Comparison of ENCODE assay signal across 10 cellular contexts in genomic region chr12:6952121-6952859, GRCh38. TPM values are rescaled to one million over a fixed set of nuclear protein-coding genes. Genes with fewer than 3 reads are reported as not detected.
DNase-seq lines count a peak whose midpoint lies in the region; ATAC-seq and TF ChIP-seq lines count a peak whose summit lies in the region.
"Had no signal": no experiment of that assay in that cellular context is flagged by ENCODE, and none has a peak within 500 bp of the region (broad histone marks: within the 10 kb centered on the region; RNA-seq: fewer than 3 reads in every experiment).

No MANE protein-coding gene starts in this region.

- H3K36me3 ChIP-seq in mesendoderm (ENCODE audit: control insufficient read depth, insufficient read depth, low read length) (no peaks in the 10 kb centered on the region), vagina (no peaks in the 10 kb centered on the region)

- no peaks in the 10 kb centered on the region for H3K9me3 Mint-ChIP-seq in activated naive CD8-positive, alpha-beta T cell (ENCODE audit: low read depth)
- H3K9me3 Mint-ChIP-seq in mesothelial cell of epicardium, result no peaks in the 10 kb centered on the region
- H3K9me3 Mint-ChIP-seq: brain had no signal

- H3K27ac ChIP-seq in mesendoderm (ENCODE audit: low read depth, low read length) (no peak overlapping the region), vagina (peak overlapping the region; percentile 30)

- H3K4me3 Mint-ChIP-seq in activated naive CD8-positive, alpha-beta T cell, result peak overlapping the region; percentile 97
- no peak overlapping the region for H3K4me3 Mint-ChIP-seq in mesothelial cell of epicardium
- H3K4me3 Mint-ChIP-seq: brain had no signal

- no peak overlapping the region for H4K8ac ChIP-seq in mesendoderm (ENCODE audit: low read depth, low read length)

- H3K4me1 ChIP-seq in mesendoderm (ENCODE audit: control insufficient read depth, low read depth, low read length) (no peaks in the 10 kb centered on the region), vagina (peaks cover 9% of the 10 kb centered on the region)

- no peaks in the 10 kb centered on the region for H3K79me1 ChIP-seq in mesendoderm (ENCODE audit: low read length)

- H3K36me3 Mint-ChIP-seq in activated naive CD8-positive, alpha-beta T cell, result peaks cover 19% of the 10 kb centered on the region
- H3K36me3 Mint-ChIP-seq in mesothelial cell of epicardium, result no peaks in the 10 kb centered on the region
- H3K36me3 Mint-ChIP-seq: brain had no signal

- H3K4me3 ChIP-seq in mesendoderm (ENCODE audit: low read length) (no peak overlapping the region), vagina (peak overlapping the region; percentile 26 to 37)

- intact Hi-C loops in Right ventricle myocardium superior (cut with DNase I), result no loop called here
- intact Hi-C loops in left ventricle myocardium superior (cut with micrococcal nuclease), result loop anchor here (10.0 kb wide), 1 partner anchor 153 kb away; the partner anchor contains the start of gene C1RL
- intact Hi-C loops in vagina (cut with DNase I), result no loop called here

- peak overlapping the region; percentile 59 for H3K56ac ChIP-seq in mesendoderm (ENCODE audit: low read length)

- H3K4me1 Mint-ChIP-seq in activated naive CD8-positive, alpha-beta T cell (ENCODE audit: low read depth), result peaks cover 70% of the 10 kb centered on the region
- H3K4me1 Mint-ChIP-seq in mesothelial cell of epicardium, result no peaks in the 10 kb centered on the region
- H3K4me1 Mint-ChIP-seq: brain had no signal

- H2BK5ac ChIP-seq in mesendoderm (ENCODE audit: low read length), result no peak overlapping the region

- TF ChIP-seq CTCF in vagina (IDR thresholded peaks at IDR 0.05), result no peak
- no peak for TF ChIP-seq CTCF in mesothelial cell of epicardium (IDR thresholded peaks at IDR 0.05; ENCODE audit: unreplicated experiment)

- no CpG with 5 or more reads among the region's 22 CpGs for WGBS in mesendoderm (ENCODE audit: extremely low coverage, insufficient coverage, low lambda C conversion rate)

- H4K5ac ChIP-seq in mesendoderm (ENCODE audit: low read length), result no peak overlapping the region

- no peak overlapping the region for H2BK120ac ChIP-seq in mesendoderm (ENCODE audit: low read depth, low read length)

- no peak overlapping the region for H3K4me2 ChIP-seq in mesendoderm (ENCODE audit: low read length)

- no peak overlapping the region for H2AK5ac ChIP-seq in mesendoderm (ENCODE audit: low read length)

- DNase-seq in Right ventricle myocardium superior (peak; percentile 26), left ventricle myocardium superior (no peak), mesendoderm (no peak), vagina (ENCODE audit: extremely low spot score in 2 of 2) (no peak), RPMI8226 (no peak), mesothelial cell of epicardium (ENCODE audit: low spot score in 2 of 2, unreplicated experiment in 2 of 2) (no peak), NK-92 (lab: John Stamatoyannopoulos, UW; ENCODE audit: unreplicated experiment) (no peak)

- H3K79me2 ChIP-seq in mesendoderm (ENCODE audit: control insufficient read depth, insufficient read depth, low read length), result no peaks in the 10 kb centered on the region

- no peak overlapping the region for H3K23ac ChIP-seq in mesendoderm (ENCODE audit: low read length)

- H3K9ac ChIP-seq in mesendoderm (ENCODE audit: low read length), result no peak overlapping the region

- no peak overlapping the region for H3K18ac ChIP-seq in mesendoderm (ENCODE audit: low read length)

- ATAC-seq in Right ventricle myocardium superior (ENCODE audit: poor library complexity) (no peak), left ventricle myocardium superior (no peak)

- no peak overlapping the region for H2BK15ac ChIP-seq in mesendoderm (replicated peaks; ENCODE audit: low read depth)

- H3K9me3 ChIP-seq in vagina, result no peaks in the 10 kb centered on the region

- no peaks in the 10 kb centered on the region for H3K27me3 ChIP-seq in mesendoderm (ENCODE audit: insufficient read depth, low read length, poor library complexity)
- no peaks in the 10 kb centered on the region for H3K27me3 ChIP-seq in vagina

- H3K27ac Mint-ChIP-seq in activated naive CD8-positive, alpha-beta T cell, result peak overlapping the region; percentile 98
- no peak overlapping the region for H3K27ac Mint-ChIP-seq in mesothelial cell of epicardium

- H3K27me3 Mint-ChIP-seq in activated naive CD8-positive, alpha-beta T cell, result no peaks in the 10 kb centered on the region
- no peaks in the 10 kb centered on the region for H3K27me3 Mint-ChIP-seq in mesothelial cell of epicardium (ENCODE audit: low read depth)

- TF ChIP-seq POLR2A in vagina (IDR thresholded peaks at IDR 0.05), result no peak

- no peak overlapping the region for H3K4ac ChIP-seq in mesendoderm (ENCODE audit: low read depth, low read length)

RNA-seq across cellular contexts. Expression of gene PTPN6, which starts 1.1 kb away (rescaled TPM):
- 7.2 TPM for total RNA-seq in Right ventricle myocardium superior
- 6.0 TPM for total RNA-seq in left ventricle myocardium superior
- polyA plus RNA-seq in mesendoderm (2013, experiment 1 of 2), result 13.2 TPM
- polyA plus RNA-seq in mesendoderm (2013, experiment 2 of 2), result 14.1 TPM
- total RNA-seq in vagina, result 17.4 TPM
- 21.6 to 26.2 TPM (median 23.6 TPM) in 3 replicates for total RNA-seq in mesothelial cell of epicardium
- total RNA-seq: SK-MEL-5 had no signal

RNA-seq across cellular contexts. Expression of gene C12orf57, which starts 8.5 kb away (rescaled TPM):
- total RNA-seq in Right ventricle myocardium superior, result 251 TPM
- total RNA-seq in left ventricle myocardium superior, result 238 TPM
- 146 TPM for polyA plus RNA-seq in mesendoderm (2013, experiment 1 of 2)
- 141 TPM for polyA plus RNA-seq in mesendoderm (2013, experiment 2 of 2)
- 760 TPM for total RNA-seq in vagina
- 203 to 215 TPM (median 204 TPM) in 3 replicates for total RNA-seq in mesothelial cell of epicardium

RNA-seq across cellular contexts. Expression of gene RNU7-1, which starts 8.7 kb away (rescaled TPM):
- total RNA-seq in Right ventricle myocardium superior (not detected), left ventricle myocardium superior (not detected), vagina (not detected), mesothelial cell of epicardium (not detected in 3 replicates)
- polyA plus RNA-seq in mesendoderm (2013, experiment 1 of 2), result not detected
- not detected for polyA plus RNA-seq in mesendoderm (2013, experiment 2 of 2)
- total RNA-seq: SK-MEL-5 had no signal

RNA-seq across cellular contexts. Expression of gene PHB2, which starts 18.2 kb away (rescaled TPM):
- 136 TPM for total RNA-seq in Right ventricle myocardium superior
- 150 TPM for total RNA-seq in left ventricle myocardium superior
- 473 TPM for polyA plus RNA-seq in mesendoderm (2013, experiment 1 of 2)
- 476 TPM for polyA plus RNA-seq in mesendoderm (2013, experiment 2 of 2)
- 199 TPM for total RNA-seq in vagina
- total RNA-seq in mesothelial cell of epicardium, result 221 to 229 TPM (median 224 TPM) in 3 replicates

RNA-seq across cellular contexts. Expression of gene EMG1, which starts 18.4 kb away (rescaled TPM):
- 39.0 TPM for total RNA-seq in Right ventricle myocardium superior
- total RNA-seq in left ventricle myocardium superior, result 39.4 TPM
- 119 TPM for polyA plus RNA-seq in mesendoderm (2013, experiment 1 of 2)
- 115 TPM for polyA plus RNA-seq in mesendoderm (2013, experiment 2 of 2)
- total RNA-seq in vagina, result 21.9 TPM
- 31.6 to 37.7 TPM (median 33.5 TPM) in 3 replicates for total RNA-seq in mesothelial cell of epicardium
